ENCODE assay signal across 8 cellular contexts in genomic region chr3:190514163-190515153, GRCh38. TPM values are rescaled to one million over a fixed set of nuclear protein-coding genes. Genes with fewer than 3 reads are reported as not detected.
DNase-seq lines count a peak whose midpoint lies in the region; ATAC-seq and TF ChIP-seq lines count a peak whose summit lies in the region.

No MANE protein-coding gene starts in this region.

- CTCF ChIA-PET in PC-3 (lab: Charles Lee), result interaction anchor here (0.6 to 2.2 kb wide), 5 partner anchors 71 to 186 kb away, joined by 3 to 8 read pairs (median 4); no protein-coding TSS in a partner anchor

- no peak for ATAC-seq in CD4-positive, CD25-positive, alpha-beta regulatory T cell (ENCODE audit: low read depth in 2 of 2)
- ATAC-seq in GM21717 (IDR thresholded peaks at IDR 0.05; ENCODE audit: unreplicated experiment) (peak; percentile 33), PC-3 (peak; percentile 53), foreskin keratinocyte (peak; percentile 33), GM21360 (IDR thresholded peaks at IDR 0.05; ENCODE audit: unreplicated experiment) (no peak)

- peak overlapping the region; percentile 94 for H3K4me3 ChIP-seq in CD4-positive, CD25-positive, alpha-beta regulatory T cell (ENCODE audit: low read depth, low read length)
- H3K4me3 ChIP-seq in PC-3 (ENCODE audit: low read length), result peak overlapping the region; percentile 95

- H3K4me3 Mint-ChIP-seq in CD4-positive, CD25-positive, alpha-beta regulatory T cell, result peak overlapping the region; percentile 93 to 97 (median 94)
- peak overlapping the region; percentile 90 for H3K4me3 Mint-ChIP-seq in nephron

- intact Hi-C loops in PC-3 (cut with micrococcal nuclease), result loop anchor here (1.0 to 10.0 kb wide), 5 partner anchors 28 to 350 kb away; partner anchors contain the start of genes GMNC and TMEM207

- no peaks in the 10 kb centered on the region for H3K27me3 Mint-ChIP-seq in CD4-positive, CD25-positive, alpha-beta regulatory T cell
- H3K27me3 Mint-ChIP-seq in nephron (ENCODE audit: low read depth), result peaks cover 15% of the 10 kb centered on the region

- peaks cover 8% of the 10 kb centered on the region for H3K36me3 Mint-ChIP-seq in CD4-positive, CD25-positive, alpha-beta regulatory T cell
- H3K36me3 Mint-ChIP-seq in nephron (ENCODE audit: low read depth), result no peaks in the 10 kb centered on the region

- POLR2A ChIA-PET in PC-3 (lab: Charles Lee; ENCODE audit: unreplicated experiment), result interaction anchor here (0.6 kb wide), 3 partner anchors 78 to 332 kb away, joined by 3 to 5 read pairs (median 4); no protein-coding TSS in a partner anchor

- H3K27ac Mint-ChIP-seq in CD4-positive, CD25-positive, alpha-beta regulatory T cell, result peak overlapping the region; percentile 82 to 96 (median 88)
- peak overlapping the region in 2 of 3 experiments; percentile 16 to 28 for H3K27ac Mint-ChIP-seq in nephron

- peaks cover 19% of the 10 kb centered on the region; the same call in 1 of the 2 replicates for H3K79me2 ChIP-seq in PC-3 (ENCODE audit: low read length)

- H3K4me1 Mint-ChIP-seq in CD4-positive, CD25-positive, alpha-beta regulatory T cell, result peaks cover 7 to 50% (median 39%) of the 10 kb centered on the region in 4 donors
- peaks cover 5% of the 10 kb centered on the region for H3K4me1 Mint-ChIP-seq in nephron

- no peaks in the 10 kb centered on the region for H3K9me2 ChIP-seq in PC-3 (replicated peaks; ENCODE audit: low read length)

- peak overlapping the region; percentile 96 for H2AFZ ChIP-seq in PC-3 (ENCODE audit: low read length)

- DNase-seq in CD4-positive, CD25-positive, alpha-beta regulatory T cell, result peak; percentile 10 to 61 (median 29)
- DNase-seq in PC-3 (peak; percentile 51), foreskin keratinocyte (no peak), ureter (ENCODE audit: low spot score) (peak; percentile 56)
- peak in 3 of 4 experiments; percentile 10 to 22 (median 19) for DNase-seq in activated naive CD4-positive, alpha-beta T cell (lab: John Stamatoyannopoulos, UW)

- BruUV-seq in PC-3 (replicated peaks; lab: Mats Ljungman, UMichigan), result TSS peak; percentile 64

- H3K9me3 ChIP-seq in CD4-positive, CD25-positive, alpha-beta regulatory T cell (ENCODE audit: control insufficient read depth in 2 of 2, low read length in 2 of 2), result no peaks in the 10 kb centered on the region
- H3K9me3 ChIP-seq in PC-3 (ENCODE audit: low read length), result no peaks in the 10 kb centered on the region

- H3K9ac ChIP-seq in PC-3 (ENCODE audit: low read length), result peak overlapping the region; percentile 70

- peak overlapping the region; percentile 82 for H3K27ac ChIP-seq in CD4-positive, CD25-positive, alpha-beta regulatory T cell (ENCODE audit: insufficient read depth, low read length, poor library complexity, severe bottlenecking)
- H3K27ac ChIP-seq in PC-3 (ENCODE audit: low read length) (no peak overlapping the region), foreskin keratinocyte (peak overlapping the region; percentile 67)

- H3K9me3 Mint-ChIP-seq in CD4-positive, CD25-positive, alpha-beta regulatory T cell, result peaks cover 0 to 3% (median 0%) of the 10 kb centered on the region in 7 donors
- no peaks in the 10 kb centered on the region for H3K9me3 Mint-ChIP-seq in nephron

- H4K20me1 ChIP-seq in PC-3 (ENCODE audit: low read length), result no peaks in the 10 kb centered on the region

- no peaks in the 10 kb centered on the region for H3F3A ChIP-seq in PC-3 (ENCODE audit: low read length, unreplicated experiment)

- H3K36me3 ChIP-seq in CD4-positive, CD25-positive, alpha-beta regulatory T cell (ENCODE audit: control insufficient read depth, insufficient read depth, low read length), result no peaks in the 10 kb centered on the region
- H3K36me3 ChIP-seq in PC-3 (ENCODE audit: low read depth, low read length), result no peaks in the 10 kb centered on the region

- peak overlapping the region; percentile 75 for H3K4me2 ChIP-seq in PC-3 (ENCODE audit: low read length)

- peaks cover 29% of the 10 kb centered on the region for H3K4me1 ChIP-seq in CD4-positive, CD25-positive, alpha-beta regulatory T cell (ENCODE audit: control insufficient read depth, insufficient read depth, low read length, poor library complexity, severe bottlenecking)
- peaks cover 38% of the 10 kb centered on the region for H3K4me1 ChIP-seq in PC-3 (ENCODE audit: insufficient read depth, low read length)
- peaks cover 23% of the 10 kb centered on the region for H3K4me1 ChIP-seq in foreskin keratinocyte

- H3K27me3 ChIP-seq in CD4-positive, CD25-positive, alpha-beta regulatory T cell (ENCODE audit: control insufficient read depth, insufficient read depth, low read length), result no peaks in the 10 kb centered on the region
- no peaks in the 10 kb centered on the region for H3K27me3 ChIP-seq in PC-3 (ENCODE audit: low read length)
- H3K27me3 ChIP-seq in foreskin keratinocyte, result no peaks in the 10 kb centered on the region

- TF ChIP-seq CTCF in PC-3 (conservative IDR thresholded peaks at IDR 0.05; ENCODE audit: low read depth, low read length) (0 out of 2 replicates have a peak, but pooled peaks have one; percentile 12), foreskin keratinocyte (conservative IDR thresholded peaks at IDR 0.05) (no peak), nephron (IDR thresholded peaks at IDR 0.05; ENCODE audit: unreplicated experiment in 3 of 3) (no peak)

RNA-seq across cellular contexts. Expression of gene IL1RAP, which starts 0.6 kb away (rescaled TPM):
- 20.2 TPM for total RNA-seq in CD4-positive, CD25-positive, alpha-beta regulatory T cell
- 1 to 10 TPM; 6.6 to 8.8 (median 7.4) TPM for polyA plus RNA-seq in CD4-positive, CD25-positive, alpha-beta regulatory T cell
- 5.0 and 13.4 TPM in 2 replicates for total RNA-seq in PC-3 (2014; rRNA removed)
- 33.1 and 44.5 TPM in 2 replicates for total RNA-seq in foreskin keratinocyte
- 7.8 and 12.7 TPM in 2 replicates for polyA plus RNA-seq in foreskin keratinocyte
- 32.0 TPM for total RNA-seq in ureter

Comparison
In these comparisons a context has a peak if more than half of its experiments do, and no peak if none do; other contexts are left out.
1. ATAC-seq: peak in GM21717 (single experiment), PC-3 (single experiment) and foreskin keratinocyte (single experiment); none in CD4-positive, CD25-positive, alpha-beta regulatory T cell (0 of 2) and GM21360 (single experiment).
2. DNase-seq: peak in CD4-positive, CD25-positive, alpha-beta regulatory T cell (3 of 3), PC-3 (single experiment), activated naive CD4-positive, alpha-beta T cell (3 of 4) and ureter (single experiment); none in foreskin keratinocyte (0 of 2).